21 cellular contexts compared by ENCODE assay signal in the genomic region with DNA sequence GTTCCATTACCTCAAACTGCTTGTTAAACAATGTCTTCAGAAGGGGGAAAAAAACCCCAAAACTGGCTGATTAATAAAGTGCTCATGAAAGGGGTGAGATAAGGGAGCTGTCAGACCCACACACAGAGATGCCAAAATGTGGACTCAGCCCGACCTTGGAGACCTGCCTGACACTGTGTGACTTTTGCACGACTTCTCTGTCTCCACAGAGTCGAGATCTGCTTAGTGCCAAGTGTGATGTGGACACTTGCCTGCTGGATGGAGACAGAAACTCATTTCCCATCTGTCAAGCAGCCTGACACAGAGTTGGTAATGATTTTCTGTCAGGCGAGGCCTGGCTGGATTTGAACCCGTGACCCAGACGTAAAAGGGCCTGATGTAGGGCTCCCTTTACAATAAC. TPM values are rescaled to one million over a fixed set of nuclear protein-coding genes. Genes with fewer than 3 reads are reported as not detected.
DNase-seq lines count a peak whose midpoint lies in the region; ATAC-seq lines count a peak whose summit lies in the region.
"Had no signal": no experiment of that assay in that cellular context is flagged by ENCODE, and none has a peak within 500 bp of the region (broad histone marks: within the 10 kb centered on the region; RNA-seq: fewer than 3 reads in every experiment).

No MANE protein-coding gene starts in this region.

- intact Hi-C loops in left ventricle myocardium superior (cut with micrococcal nuclease) = no loop called here

- ATAC-seq in activated CD4-positive, CD25-positive, alpha-beta regulatory T cell treated with anti-CD3 and anti-CD28 coated beads, Interleukin-2, amount 50 U/mL, for 24 hours = peak; percentile 51 to 54
- ATAC-seq in left ventricle myocardium superior (peak; percentile 3), GM18907 (IDR thresholded peaks at IDR 0.05; ENCODE audit: unreplicated experiment) (no peak), GM21825 (IDR thresholded peaks at IDR 0.05; ENCODE audit: unreplicated experiment) (no peak)
- ATAC-seq: Panc1, T-helper 17 cell had no signal

- no peak for DNase-seq in activated CD4-positive, CD25-positive, alpha-beta regulatory T cell (lab: John Stamatoyannopoulos, UW)
- DNase-seq in stimulated activated CD4-positive, alpha-beta T cell treated with anti-CD3 and anti-CD28 coated beads, Interleukin-1b, Interleukin-23, amount 100 ng/mL, for 48 hours = peak; percentile 21
- no peak for DNase-seq in stimulated activated CD4-positive, alpha-beta T cell treated with anti-CD3 and anti-CD28 coated beads, Interleukin-4, amount 100 ng/mL, for 1 hour
- peak; percentile 42 for DNase-seq in left ventricle myocardium superior
- no peak for DNase-seq in OCI-M2 (lab: John Stamatoyannopoulos, UW; ENCODE audit: unreplicated experiment)
- DNase-seq: activated CD8-positive, alpha-beta memory T cell treated with anti-CD3 and anti-CD28 coated beads for 24 hours; cortex of kidney; DMS79; NCI-H1417; NCI-H510A treated with DMSO at 0.1 percent for 48 hours; NK-92 treated with Interleukin-12 subunit alpha and Interleukin-12 subunit beta, amount 100 ng/mL, for 24 hours; pancreas; sigmoid colon; T-helper 17 cell; thyroid gland had no signal

RNA-seq across cellular contexts. Expression of gene REELD1, which starts 31.6 kb away (rescaled TPM):
- not detected for total RNA-seq in left ventricle myocardium superior
- total RNA-seq: A172, MCF 10A had no signal

Comparison
In these comparisons a context has a peak if more than half of its experiments do, and no peak if none do; other contexts are left out.
1. DNase-seq: peak in stimulated activated CD4-positive, alpha-beta T cell treated with anti-CD3 and anti-CD28 coated beads, Interleukin-1b, Interleukin-23, amount 100 ng/mL, for 48 hours (single experiment) and left ventricle myocardium superior (single experiment); none in activated CD4-positive, CD25-positive, alpha-beta regulatory T cell (0 of 4), stimulated activated CD4-positive, alpha-beta T cell treated with anti-CD3 and anti-CD28 coated beads, Interleukin-4, amount 100 ng/mL, for 1 hour (single experiment) and OCI-M2 (single experiment).
2. ATAC-seq: peak in activated CD4-positive, CD25-positive, alpha-beta regulatory T cell treated with anti-CD3 and anti-CD28 coated beads, Interleukin-2, amount 50 U/mL, for 24 hours (2 of 2) and left ventricle myocardium superior (single experiment); none in GM18907 (single experiment) and GM21825 (single experiment).